ENCODE assay signal across 24 cellular contexts in the genomic region with DNA sequence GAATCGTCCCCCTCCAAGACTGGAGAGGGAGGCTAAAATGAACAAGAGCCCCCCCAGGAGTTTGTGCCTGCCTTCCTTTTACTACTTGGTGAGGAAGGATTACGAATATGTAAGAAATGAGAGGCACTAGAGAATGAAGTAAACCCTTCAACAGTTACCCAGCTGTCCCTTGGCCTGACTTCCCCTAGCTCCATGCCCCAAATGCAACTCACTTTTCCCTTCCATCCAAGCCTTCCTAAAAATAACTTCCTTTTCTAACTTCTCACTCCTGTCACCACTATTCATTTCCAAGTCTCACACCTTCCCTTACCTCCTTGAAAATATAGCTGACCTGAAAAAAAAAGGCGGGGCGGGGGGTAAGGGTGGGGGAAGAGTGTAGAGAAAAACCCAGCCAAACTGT.
"Had no signal": no experiment of that assay in that cellular context is flagged by ENCODE, and none has a peak within 500 bp of the region (broad histone marks: within the 10 kb centered on the region; RNA-seq: fewer than 3 reads in every experiment).

No MANE protein-coding gene starts in this region.

- H3K27ac Mint-ChIP-seq: activated CD4-positive, alpha-beta T cell treated with anti-CD3 and anti-CD28 coated beads, Interleukin-2, amount 10 ng/mL, durations not matched to agents 7 days and 5 days; activated CD8-positive, alpha-beta memory T cell treated with anti-CD3 and anti-CD28 coated beads, Interleukin-2, amount 10 ng/mL, durations not matched to agents 7 days and 5 days; activated CD8-positive, alpha-beta T cell treated with anti-CD3 and anti-CD28 coated beads for 36 hours; activated naive CD4-positive, alpha-beta T cell treated with anti-CD3 and anti-CD28 coated beads, Interleukin-2, amount 50 U/mL, for 24 hours; activated T-helper 1 cell treated with anti-CD3 and anti-CD28 coated beads, Interleukin-12 subunit alpha, Interleukin-12 subunit beta, Interleukin-2, Interleukin-4 antibody, amounts not matched to agents 30 ng/mL and 10 ng/mL and 1 ng/mL, durations not matched to agents 14 hours and 24 hours and 36 hours; mesothelial cell of epicardium; naive thymus-derived CD8-positive, alpha-beta T cell; stimulated activated naive B cell treated with anti-CD40 and anti-IgM and Interleukin-4, amounts not matched to agents 10 μg/mL and 1 μg/mL and 100 μg/mL, for 72 hours had no signal

- H3K4me3 ChIP-seq: body of pancreas, pancreas, sigmoid colon, transverse colon had no signal

- DNase-seq: activated CD4-positive, alpha-beta T cell treated with anti-CD3 and anti-CD28 coated beads, Interleukin-2, amount 10 ng/mL, durations not matched to agents 7 days and 5 days; activated CD4-positive, CD25-positive, alpha-beta regulatory T cell treated with anti-CD3 and anti-CD28 coated beads, Interleukin-2, amount 50 U/mL, for 72 hours; activated CD8-positive, alpha-beta memory T cell treated with anti-CD3 and anti-CD28 coated beads, Interleukin-2, amount 10 ng/mL, durations not matched to agents 7 days and 5 days; activated CD8-positive, alpha-beta T cell treated with anti-CD3 and anti-CD28 coated beads for 36 hours; activated gamma-delta T cell treated with Interleukin-2 at 50 U/mL for 16 hours; activated T-cell treated with anti-CD3 and anti-CD28 coated beads for 4 hours; anterior cingulate cortex; body of pancreas; caudate nucleus; dermis blood vessel endothelial cell; effector CD8-positive, alpha-beta T cell; foreskin keratinocyte; kidney; naive thymus-derived CD8-positive, alpha-beta T cell; pancreas; sigmoid colon; stimulated activated CD4-positive, alpha-beta T cell treated with anti-CD3 and anti-CD28 coated beads, Interleukin-2, amount 100 ng/mL, for 48 hours; stimulated activated CD8-positive, alpha-beta memory T cell treated with anti-CD3 and anti-CD28 coated beads, Interleukin-4, amount 100 ng/mL, for 48 hours; stimulated activated naive B cell treated with anti-CD40 and anti-IgM and Interleukin-4, amounts not matched to agents 10 μg/mL and 1 μg/mL and 100 μg/mL, for 72 hours; transverse colon; WERI-Rb-1 had no signal

- H3K27me3 Mint-ChIP-seq: activated naive CD4-positive, alpha-beta T cell treated with anti-CD3 and anti-CD28 coated beads, Interleukin-2, amount 50 U/mL, for 24 hours; naive thymus-derived CD8-positive, alpha-beta T cell; stimulated activated naive B cell treated with anti-CD40 and anti-IgM and Interleukin-4, amounts not matched to agents 10 μg/mL and 1 μg/mL and 100 μg/mL, for 72 hours had no signal

- H3K9me3 Mint-ChIP-seq: activated CD4-positive, alpha-beta T cell treated with anti-CD3 and anti-CD28 coated beads, Interleukin-2, amount 10 ng/mL, durations not matched to agents 7 days and 5 days; activated CD8-positive, alpha-beta T cell treated with anti-CD3 and anti-CD28 coated beads for 36 hours; activated naive CD4-positive, alpha-beta T cell treated with anti-CD3 and anti-CD28 coated beads, Interleukin-2, amount 50 U/mL, for 24 hours; activated T-helper 1 cell treated with anti-CD3 and anti-CD28 coated beads, Interleukin-12 subunit alpha, Interleukin-12 subunit beta, Interleukin-2, Interleukin-4 antibody, amounts not matched to agents 30 ng/mL and 10 ng/mL and 1 ng/mL, durations not matched to agents 14 hours and 24 hours and 36 hours; mesothelial cell of epicardium; naive thymus-derived CD8-positive, alpha-beta T cell; stimulated activated naive B cell treated with anti-CD40 and anti-IgM and Interleukin-4, amounts not matched to agents 10 μg/mL and 1 μg/mL and 100 μg/mL, for 72 hours had no signal

- ATAC-seq: activated CD8-positive, alpha-beta memory T cell treated with anti-CD3 and anti-CD28 coated beads, Interleukin-2, amount 10 ng/mL, durations not matched to agents 7 days and 5 days; activated CD8-positive, alpha-beta T cell treated with anti-CD3 and anti-CD28 coated beads for 36 hours; body of pancreas; foreskin keratinocyte; naive thymus-derived CD8-positive, alpha-beta T cell; pancreas; stimulated activated naive B cell treated with anti-CD40 and anti-IgM and Interleukin-4, amounts not matched to agents 10 μg/mL and 1 μg/mL and 100 μg/mL, for 72 hours had no signal

- H3K36me3 Mint-ChIP-seq: activated CD8-positive, alpha-beta memory T cell treated with anti-CD3 and anti-CD28 coated beads, Interleukin-2, amount 10 ng/mL, durations not matched to agents 7 days and 5 days; activated naive CD4-positive, alpha-beta T cell treated with anti-CD3 and anti-CD28 coated beads, Interleukin-2, amount 50 U/mL, for 24 hours; mesothelial cell of epicardium; naive thymus-derived CD8-positive, alpha-beta T cell; stimulated activated naive B cell treated with anti-CD40 and anti-IgM and Interleukin-4, amounts not matched to agents 10 μg/mL and 1 μg/mL and 100 μg/mL, for 72 hours had no signal

- H3K27me3 ChIP-seq: body of pancreas, foreskin keratinocyte, pancreas, sigmoid colon, transverse colon had no signal

- H3K27ac ChIP-seq: body of pancreas, foreskin keratinocyte, pancreas, sigmoid colon, transverse colon, WERI-Rb-1 had no signal

- H3K9me3 ChIP-seq: body of pancreas, pancreas, sigmoid colon, transverse colon had no signal

- H3K4me3 Mint-ChIP-seq: activated CD4-positive, alpha-beta T cell treated with anti-CD3 and anti-CD28 coated beads, Interleukin-2, amount 10 ng/mL, durations not matched to agents 7 days and 5 days; activated CD8-positive, alpha-beta memory T cell treated with anti-CD3 and anti-CD28 coated beads, Interleukin-2, amount 10 ng/mL, durations not matched to agents 7 days and 5 days; activated CD8-positive, alpha-beta T cell treated with anti-CD3 and anti-CD28 coated beads for 36 hours; activated naive CD4-positive, alpha-beta T cell treated with anti-CD3 and anti-CD28 coated beads, Interleukin-2, amount 50 U/mL, for 24 hours; activated T-helper 1 cell treated with anti-CD3 and anti-CD28 coated beads, Interleukin-12 subunit alpha, Interleukin-12 subunit beta, Interleukin-2, Interleukin-4 antibody, amounts not matched to agents 30 ng/mL and 10 ng/mL and 1 ng/mL, durations not matched to agents 14 hours and 24 hours and 36 hours; mesothelial cell of epicardium; naive thymus-derived CD8-positive, alpha-beta T cell; stimulated activated naive B cell treated with anti-CD40 and anti-IgM and Interleukin-4, amounts not matched to agents 10 μg/mL and 1 μg/mL and 100 μg/mL, for 72 hours had no signal

- H3K36me3 ChIP-seq: pancreas, sigmoid colon, transverse colon, WERI-Rb-1 had no signal
